In genomic region chr1:170326221-170326620, GRCh38 we compare ENCODE assay signal across 30 cellular contexts.
"Had no signal": no experiment of that assay in that cellular context is flagged by ENCODE, and none has a peak within 500 bp of the region (broad histone marks: within the 10 kb centered on the region; RNA-seq: fewer than 3 reads in every experiment).

No MANE protein-coding gene starts in this region.

- H3K27me3 ChIP-seq: ascending aorta, cardiac muscle cell had no signal

- ATAC-seq: activated CD4-positive, alpha-beta T cell treated with anti-CD3 and anti-CD28 coated beads for 36 hours; activated CD4-positive, CD25-positive, alpha-beta regulatory T cell treated with anti-CD3 and anti-CD28 coated beads, Interleukin-2, amount 50 U/mL, for 24 hours; activated CD8-positive, alpha-beta memory T cell treated with anti-CD3 and anti-CD28 coated beads, Interleukin-2, amount 10 ng/mL, durations not matched to agents 7 days and 5 days; activated CD8-positive, alpha-beta T cell treated with anti-CD3 and anti-CD28 coated beads, Interleukin-2, amount 10 ng/mL, durations not matched to agents 7 days and 5 days; activated naive CD8-positive, alpha-beta T cell treated with anti-CD3 and anti-CD28 coated beads, Interleukin-2, amount 50 U/mL, for 24 hours; WTC11 had no signal

- H3K27ac ChIP-seq: ascending aorta, cardiac muscle cell, WERI-Rb-1 had no signal

- H3K9me3 ChIP-seq: ascending aorta had no signal

- H3K36me3 ChIP-seq: ascending aorta, cardiac muscle cell, WERI-Rb-1 had no signal

- DNase-seq: activated CD4-positive, alpha-beta memory T cell treated with anti-CD3 and anti-CD28 coated beads, Interleukin-2, amount 10 ng/mL, durations not matched to agents 7 days and 5 days; activated CD4-positive, alpha-beta T cell treated with anti-CD3 and anti-CD28 coated beads for 1 hour; activated CD4-positive, alpha-beta T cell treated with anti-CD3 and anti-CD28 coated beads for 36 hours; activated CD4-positive, alpha-beta T cell treated with anti-CD3 and anti-CD28 coated beads for 48 hours; activated CD4-positive, alpha-beta T cell treated with anti-CD3 and anti-CD28 coated beads, Interleukin-2, amount 10 ng/mL, durations not matched to agents 7 days and 5 days; activated CD4-positive, alpha-beta T cell treated with anti-CD3 and anti-CD28 coated beads, Interleukin-2, amount 50 U/mL, for 48 hours; activated CD4-positive, CD25-positive, alpha-beta regulatory T cell; activated CD8-positive, alpha-beta memory T cell treated with anti-CD3 and anti-CD28 coated beads for 24 hours; activated CD8-positive, alpha-beta memory T cell treated with anti-CD3 and anti-CD28 coated beads, Interleukin-2, amount 10 ng/mL, durations not matched to agents 7 days and 5 days; activated CD8-positive, alpha-beta memory T cell treated with anti-CD3 and anti-CD28 coated beads, Interleukin-2, amount 50 U/mL, for 48 hours; activated CD8-positive, alpha-beta T cell treated with anti-CD3 and anti-CD28 coated beads, Interleukin-2, amount 10 ng/mL, durations not matched to agents 7 days and 5 days; activated effector memory CD4-positive, alpha-beta T cell treated with Interleukin-2 at 50 U/mL for 16 hours; activated gamma-delta T cell; activated naive CD4-positive, alpha-beta T cell treated with anti-CD3 and anti-CD28 coated beads, Interleukin-2, amount 10 ng/mL, durations not matched to agents 7 days and 5 days; activated naive CD4-positive, alpha-beta T cell treated with Interleukin-2 at 50 U/mL for 16 hours; activated naive CD8-positive, alpha-beta T cell treated with anti-CD3 and anti-CD28 coated beads, Interleukin-2, amount 10 ng/mL, durations not matched to agents 7 days and 5 days; activated naive CD8-positive, alpha-beta T cell treated with anti-CD3 and anti-CD28 coated beads, Interleukin-2, amount 50 U/mL, for 24 hours; activated T-cell treated with anti-CD3 and anti-CD28 coated beads, Interleukin-2, amount 50 U/mL, for 24 hours; activated T-cell treated with anti-CD3 and anti-CD28 coated beads, Interleukin-2, amount 50 U/mL, for 48 hours; amygdala; anterior cingulate cortex; caudate nucleus; cerebellar nuclear complex; T-helper 1 cell; T-helper 9 cell; WERI-Rb-1 had no signal

- H3K4me3 ChIP-seq: ascending aorta, cardiac muscle cell had no signal
